In the genomic region with DNA sequence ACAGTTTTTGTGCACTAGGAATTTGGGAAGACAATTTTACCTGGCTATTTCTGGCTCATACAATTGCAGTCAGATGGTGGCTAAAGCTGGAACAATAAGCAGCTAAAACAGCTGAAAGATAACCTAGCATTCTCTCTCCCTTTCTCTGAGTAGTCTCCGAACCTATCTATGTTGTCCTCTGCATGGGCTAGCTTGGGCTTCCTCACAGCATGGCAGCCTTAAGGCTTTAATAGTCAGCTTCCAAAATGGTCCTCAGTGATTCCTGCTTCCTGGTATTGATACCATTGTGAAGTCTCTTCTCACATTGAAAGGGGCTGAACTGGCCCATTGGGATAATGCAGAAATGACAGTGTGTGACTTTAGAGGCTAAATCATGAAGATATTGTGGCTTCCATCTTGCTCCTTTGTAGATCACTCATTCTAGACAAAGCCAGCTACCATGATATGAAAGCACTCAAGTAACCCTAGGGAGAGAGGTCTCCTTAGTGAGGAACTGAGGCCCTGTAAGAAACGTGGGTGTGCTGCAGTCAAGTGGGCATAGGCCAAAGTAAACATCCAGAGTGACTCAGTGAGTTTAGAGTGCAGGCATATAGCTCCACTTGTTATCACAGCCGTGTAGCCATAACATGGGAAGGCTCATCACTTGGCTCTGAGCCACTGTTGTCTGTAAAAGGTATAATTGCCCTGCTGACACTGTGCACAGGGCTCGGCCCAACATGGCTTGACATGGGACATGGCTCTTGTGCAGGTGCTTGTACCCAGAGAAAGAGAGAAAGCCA, we compare ENCODE assay signal across 12 cellular contexts. TPM values are rescaled to one million over a fixed set of nuclear protein-coding genes. Genes with fewer than 3 reads are reported as not detected.
DNase-seq lines count a peak whose midpoint lies in the region; ATAC-seq and TF ChIP-seq lines count a peak whose summit lies in the region.
"Had no signal": no experiment of that assay in that cellular context is flagged by ENCODE, and none has a peak within 500 bp of the region (broad histone marks: within the 10 kb centered on the region; RNA-seq: fewer than 3 reads in every experiment).

No MANE protein-coding gene starts in this region.

- DNase-seq in COLO668 (lab: John Stamatoyannopoulos, UW; ENCODE audit: unreplicated experiment), result peak; percentile 10
- peak; percentile 21 for DNase-seq in OCI-M1 (lab: John Stamatoyannopoulos, UW)
- DNase-seq in fibroblast of mammary gland (ENCODE audit: low read depth), result peak; percentile 91
- DNase-seq in CD8-positive, alpha-beta T cell, result no peak
- no peak for DNase-seq in NCI-H187 (lab: John Stamatoyannopoulos, UW)
- no peak for DNase-seq in activated T-cell treated with anti-CD3 and anti-CD28 coated beads, Interleukin-2, amount 50 U/mL, for 24 hours
- DNase-seq: activated CD8-positive, alpha-beta T cell treated with anti-CD3 and anti-CD28 coated beads for 36 hours; activated effector memory CD4-positive, alpha-beta T cell treated with anti-CD3 and anti-CD28 coated beads, Interleukin-2, amount 50 U/mL, for 16 hours; effector CD8-positive, alpha-beta T cell; NCI-H1092 treated with DMSO at 0.1 percent for 48 hours had no signal

- H3K27ac ChIP-seq in CD8-positive, alpha-beta T cell (ENCODE audit: low read depth, low read length), result no peak overlapping the region
- H3K27ac ChIP-seq: SJSA1, suprapubic skin had no signal

- no peaks in the 10 kb centered on the region for H3K27me3 Mint-ChIP-seq in CD8-positive, alpha-beta T cell (ENCODE audit: low read depth)
- H3K27me3 Mint-ChIP-seq in activated T-cell treated with anti-CD3 and anti-CD28 coated beads, Interleukin-2, amount 50 U/mL, for 24 hours, result no peaks in the 10 kb centered on the region
- H3K27me3 Mint-ChIP-seq: activated CD8-positive, alpha-beta T cell treated with anti-CD3 and anti-CD28 coated beads for 36 hours had no signal

- H3K36me3 ChIP-seq in CD8-positive, alpha-beta T cell (ENCODE audit: insufficient read depth, low read length), result no peaks in the 10 kb centered on the region
- H3K36me3 ChIP-seq: SJSA1, suprapubic skin had no signal

- no peaks in the 10 kb centered on the region for H3K36me3 Mint-ChIP-seq in CD8-positive, alpha-beta T cell
- no peaks in the 10 kb centered on the region for H3K36me3 Mint-ChIP-seq in activated T-cell treated with anti-CD3 and anti-CD28 coated beads, Interleukin-2, amount 50 U/mL, for 24 hours (ENCODE audit: low read depth)

- intact Hi-C loops in CD8-positive, alpha-beta T cell (cut with DNase I, micrococcal nuclease), result no loop called here

- CTCF ChIA-PET in CD8-positive, alpha-beta T cell (lab: Charles Lee), result interaction anchor here (0.7 to 2.8 kb wide), 5 partner anchors 10 to 123 kb away, joined by 3 to 12 read pairs (median 3); a partner anchor contains a TSS

- H3K27ac Mint-ChIP-seq in CD8-positive, alpha-beta T cell, result no peak overlapping the region
- no peak overlapping the region for H3K27ac Mint-ChIP-seq in activated T-cell treated with anti-CD3 and anti-CD28 coated beads, Interleukin-2, amount 50 U/mL, for 24 hours
- H3K27ac Mint-ChIP-seq: activated CD8-positive, alpha-beta T cell treated with anti-CD3 and anti-CD28 coated beads for 36 hours had no signal

- H3K4me3 Mint-ChIP-seq in CD8-positive, alpha-beta T cell, result no peak overlapping the region
- no peak overlapping the region for H3K4me3 Mint-ChIP-seq in activated T-cell treated with anti-CD3 and anti-CD28 coated beads, Interleukin-2, amount 50 U/mL, for 24 hours
- H3K4me3 Mint-ChIP-seq: activated CD8-positive, alpha-beta T cell treated with anti-CD3 and anti-CD28 coated beads for 36 hours had no signal

- peaks cover 7% of the 10 kb centered on the region for H3K4me1 Mint-ChIP-seq in CD8-positive, alpha-beta T cell (ENCODE audit: low read depth)
- H3K4me1 Mint-ChIP-seq in activated T-cell treated with anti-CD3 and anti-CD28 coated beads, Interleukin-2, amount 50 U/mL, for 24 hours (ENCODE audit: low read depth), result peaks cover 9% of the 10 kb centered on the region

- no peak for TF ChIP-seq CTCF in fibroblast of mammary gland (conservative IDR thresholded peaks at IDR 0.05; ENCODE audit: control insufficient read depth, insufficient read depth, low read depth, low read length)
- no peak for TF ChIP-seq CTCF in CD8-positive, alpha-beta T cell (IDR thresholded peaks at IDR 0.05)

- no peaks in the 10 kb centered on the region for H3K27me3 ChIP-seq in CD8-positive, alpha-beta T cell (ENCODE audit: insufficient read depth, low read length)
- H3K27me3 ChIP-seq: SJSA1, suprapubic skin had no signal

- H3K9me3 ChIP-seq in CD8-positive, alpha-beta T cell (ENCODE audit: low read length), result no peaks in the 10 kb centered on the region
- H3K9me3 ChIP-seq: SJSA1, suprapubic skin had no signal

- H3K4me3 ChIP-seq in fibroblast of mammary gland (ENCODE audit: control insufficient read depth, low read depth, low read length), result no peak overlapping the region
- no peak overlapping the region for H3K4me3 ChIP-seq in CD8-positive, alpha-beta T cell (ENCODE audit: low read depth, low read length)
- H3K4me3 ChIP-seq: SJSA1, suprapubic skin had no signal

- POLR2A ChIA-PET in CD8-positive, alpha-beta T cell (lab: Charles Lee), result interaction anchor here (0.6 to 1.6 kb wide), 2 partner anchors 9 to 17 kb away, joined by 3 read pairs; a partner anchor contains a TSS

- no peaks in the 10 kb centered on the region for H3K9me3 Mint-ChIP-seq in CD8-positive, alpha-beta T cell
- H3K9me3 Mint-ChIP-seq in activated T-cell treated with anti-CD3 and anti-CD28 coated beads, Interleukin-2, amount 50 U/mL, for 24 hours, result no peaks in the 10 kb centered on the region
- H3K9me3 Mint-ChIP-seq: activated CD8-positive, alpha-beta T cell treated with anti-CD3 and anti-CD28 coated beads for 36 hours had no signal

- peaks cover 8% of the 10 kb centered on the region for H3K4me1 ChIP-seq in CD8-positive, alpha-beta T cell (ENCODE audit: insufficient read depth, low read length)

- ATAC-seq in CD8-positive, alpha-beta T cell, result no peak
- ATAC-seq: activated CD8-positive, alpha-beta T cell treated with anti-CD3 and anti-CD28 coated beads for 36 hours had no signal

RNA-seq across cellular contexts. Expression of a gene that starts 5.5 kb away (rescaled TPM):
- 10 to 100 TPM; 23.0 to 27.2 TPM for total RNA-seq in CD8-positive, alpha-beta T cell

RNA-seq across cellular contexts. Expression of a gene that starts 8.1 kb away (rescaled TPM):
- 1 to 10 TPM; 5.6 to 7.6 TPM for total RNA-seq in CD8-positive, alpha-beta T cell

RNA-seq across cellular contexts. Expression of a gene that starts 11.3 kb away (rescaled TPM):
- 1 to 10 TPM; 3.1 to 5.9 TPM for total RNA-seq in CD8-positive, alpha-beta T cell

RNA-seq across cellular contexts. Expression of a gene that starts 17.4 kb away (rescaled TPM):
- 100 to 1,000 TPM; 105 to 107 TPM for total RNA-seq in CD8-positive, alpha-beta T cell

RNA-seq across cellular contexts. Expression of a gene that starts 25.8 kb away (rescaled TPM):
- 10 to 100 TPM; 16.6 to 18.7 TPM for total RNA-seq in CD8-positive, alpha-beta T cell

Comparison
In these comparisons a context has a peak if more than half of its experiments do, and no peak if none do; other contexts are left out.
1. DNase-seq: peak in COLO668 (single experiment), OCI-M1 (single experiment) and fibroblast of mammary gland (single experiment); none in CD8-positive, alpha-beta T cell (0 of 7), NCI-H187 (0 of 2) and activated T-cell treated with anti-CD3 and anti-CD28 coated beads, Interleukin-2, amount 50 U/mL, for 24 hours (single experiment).